In genomic region chr7:71290382-71290781, GRCh38 we compare ENCODE assay signal across 16 cellular contexts.
DNase-seq lines count a peak whose midpoint lies in the region; ATAC-seq and TF ChIP-seq lines count a peak whose summit lies in the region.
"Had no signal": no experiment of that assay in that cellular context is flagged by ENCODE, and none has a peak within 500 bp of the region (broad histone marks: within the 10 kb centered on the region; RNA-seq: fewer than 3 reads in every experiment).

No MANE protein-coding gene starts in this region.

- 60% methylated on average over 4 of the region's 4 CpGs for WGBS in right cardiac atrium
- WGBS in heart left ventricle, 4 donors = 53 to 55% (median 54%) methylated on average over 4 of the region's 4 CpGs
- WGBS in thyroid gland, 2 donors = 51 to 53% methylated on average over 4 of the region's 4 CpGs

- H3K4me1 ChIP-seq in right cardiac atrium (ENCODE audit: control insufficient read depth, insufficient read depth, low read length) (no peaks in the 10 kb centered on the region), heart left ventricle (peaks cover 0 to 23% (median 1%) of the 10 kb centered on the region in 12 donors), thyroid gland (peaks cover 13 to 20% of the 10 kb centered on the region in 2 donors)
- H3K4me1 ChIP-seq: A549, Caco-2 had no signal

- H3K9me3 ChIP-seq in right cardiac atrium (ENCODE audit: control insufficient read depth, low read length) = no peaks in the 10 kb centered on the region
- no peaks in the 10 kb centered on the region for H3K9me3 ChIP-seq in heart left ventricle
- no peaks in the 10 kb centered on the region for H3K9me3 ChIP-seq in thyroid gland
- H3K9me3 ChIP-seq: A549, Caco-2 had no signal

- TF ChIP-seq CTCF in heart left ventricle (IDR thresholded peaks at IDR 0.05) (no peak), thyroid gland (IDR thresholded peaks at IDR 0.05) (no peak)

- H3K4me3 ChIP-seq in right cardiac atrium (ENCODE audit: low read length) (no peak overlapping the region), heart left ventricle (no peak overlapping the region), thyroid gland (replicated peaks in 1 of 3) (no peak overlapping the region)
- H3K4me3 ChIP-seq: A549 had no signal

- intact Hi-C loops in Right ventricle myocardium inferior (cut with DNase I) (no loop called here), right cardiac atrium (cut with DNase I) (no loop called here), heart left ventricle (cut with DNase I) (no loop called here), thyroid gland (cut with DNase I) (no loop called here)

- TF ChIP-seq POLR2A in heart left ventricle (IDR thresholded peaks at IDR 0.05) (no peak), thyroid gland (IDR thresholded peaks at IDR 0.05) (no peak)

- H3K27me3 ChIP-seq in right cardiac atrium (ENCODE audit: control insufficient read depth, insufficient read depth) (no peaks in the 10 kb centered on the region), heart left ventricle (no peaks in the 10 kb centered on the region), thyroid gland (no peaks in the 10 kb centered on the region)

- DNase-seq in Right ventricle myocardium inferior (ENCODE audit: missing footprints) = no peak
- DNase-seq in right cardiac atrium = no peak
- peak; percentile 10 for DNase-seq in RPMI8226
- peak in 4 of 5 donors; percentile 51 to 78 (median 68) for DNase-seq in heart left ventricle
- DNase-seq in thyroid gland = peak; percentile 70 to 71
- no peak for DNase-seq in dedifferentiated amniotic fluid mesenchymal stem cell (ENCODE audit: extremely low spot score)
- no peak for DNase-seq in inferior parietal cortex (ENCODE audit: extremely low spot score)
- DNase-seq in activated gamma-delta T cell (lab: John Stamatoyannopoulos, UW) = no peak
- DNase-seq: Caco-2, DMS79, GOT3, NCI-H146, NCI-H446 treated with DMSO at 0.1 percent for 48 hours, NCI-H774 had no signal

- no peaks in the 10 kb centered on the region for H3K36me3 ChIP-seq in heart left ventricle
- no peaks in the 10 kb centered on the region for H3K36me3 ChIP-seq in thyroid gland

- H3K27ac ChIP-seq in right cardiac atrium (ENCODE audit: low read length) (no peak overlapping the region), heart left ventricle (peak overlapping the region in 3 of 12 donors; percentile 29 to 62 (median 31)), thyroid gland (no peak overlapping the region)
- H3K27ac ChIP-seq: A549 had no signal

- peak; percentile 81 for ATAC-seq in Right ventricle myocardium inferior
- no peak for ATAC-seq in right cardiac atrium
- peak; percentile 47 to 86 (median 76) for ATAC-seq in heart left ventricle
- ATAC-seq: A549, Panc1 had no signal

Comparison
In these comparisons a context has a peak if more than half of its experiments do, and no peak if none do; other contexts are left out.
1. ATAC-seq: peak in Right ventricle myocardium inferior (single experiment) and heart left ventricle (4 of 4); none in right cardiac atrium (0 of 2).
2. DNase-seq: peak in RPMI8226 (single experiment), heart left ventricle (4 of 5) and thyroid gland (2 of 2); none in Right ventricle myocardium inferior (single experiment), right cardiac atrium (0 of 3), dedifferentiated amniotic fluid mesenchymal stem cell (single experiment), inferior parietal cortex (single experiment) and activated gamma-delta T cell (single experiment).